ENCODE assay signal across 8 cellular contexts in the genomic region with DNA sequence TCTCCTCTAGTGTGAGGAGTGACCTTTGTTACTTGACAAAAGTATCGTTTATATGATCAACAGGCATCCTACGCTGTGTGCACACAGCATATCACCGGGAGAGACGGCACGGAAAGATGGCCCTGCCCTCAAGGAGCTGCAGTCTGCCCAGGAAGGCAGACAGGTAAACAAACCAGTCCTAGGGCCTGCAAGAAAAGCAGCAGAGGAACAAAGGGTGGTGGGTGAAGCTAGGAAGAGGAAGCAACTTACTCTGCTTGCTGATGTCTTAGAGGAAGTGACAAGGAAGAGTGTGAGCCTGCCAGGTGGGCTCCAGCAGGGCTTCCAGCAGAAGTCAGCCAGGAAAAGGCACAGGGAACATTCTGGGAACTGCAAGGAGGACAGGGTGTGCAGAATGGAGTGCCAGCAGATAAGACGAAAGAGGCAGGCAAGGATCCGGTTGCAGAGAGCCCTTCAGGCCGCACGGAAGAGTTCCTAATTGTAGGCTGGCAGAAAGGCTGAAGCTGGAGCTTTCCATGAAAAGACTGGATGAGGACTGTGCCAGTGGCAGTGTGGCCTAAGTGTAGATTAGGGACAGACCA.
DNase-seq lines count a peak whose midpoint lies in the region; TF ChIP-seq lines count a peak whose summit lies in the region.

No MANE protein-coding gene starts in this region.

- peaks cover 25% of the 10 kb centered on the region for H3K36me3 ChIP-seq in Karpas-422 (ENCODE audit: insufficient read depth, low read length)
- H3K36me3 ChIP-seq in ectodermal cell (ENCODE audit: control insufficient read depth, insufficient read depth, low read length): no peaks in the 10 kb centered on the region
- peaks cover 31% of the 10 kb centered on the region for H3K36me3 ChIP-seq in mesodermal cell (ENCODE audit: control insufficient read depth, insufficient read depth, low read length)

- peak overlapping the region; percentile 81 for H3K9ac ChIP-seq in Karpas-422 (ENCODE audit: low read length)

- H3K4me3 ChIP-seq in GM12865 (ENCODE audit: low read depth, low read length) (peak overlapping the region; percentile 65), Karpas-422 (ENCODE audit: low read length) (peak overlapping the region; percentile 70), ectodermal cell (ENCODE audit: insufficient read depth, low read depth, low read length) (peak overlapping the region; percentile 54), mesodermal cell (ENCODE audit: extremely low read depth, insufficient read depth, low read length, poor library complexity, severe bottlenecking) (peak overlapping the region; percentile 46)

- TF ChIP-seq CTCF in GM12865 (IDR thresholded peaks at IDR 0.05; ENCODE audit: insufficient read depth, low read depth, low read length, missing control alignments): no peak

- DNase-seq in GM12865 (ENCODE audit: low read depth) (peak; percentile 72), Karpas-422 (peak; percentile 94), NCI-H446 (lab: John Stamatoyannopoulos, UW) (no peak), retina (no peak)
- DNase-seq in activated CD4-positive, CD25-positive, alpha-beta regulatory T cell treated with anti-CD3 and anti-CD28 coated beads, Interleukin-2, amount 50 U/mL, for 72 hours: peak; percentile 49

- H2AFZ ChIP-seq in Karpas-422 (ENCODE audit: low read length): no peak overlapping the region

- no peaks in the 10 kb centered on the region for H3K9me3 ChIP-seq in Karpas-422 (ENCODE audit: low read length)
- no peaks in the 10 kb centered on the region for H3K9me3 ChIP-seq in ectodermal cell (ENCODE audit: control insufficient read depth, low read length)
- H3K9me3 ChIP-seq in mesodermal cell (ENCODE audit: control insufficient read depth, low read length): no peaks in the 10 kb centered on the region

- H4K20me1 ChIP-seq in Karpas-422 (ENCODE audit: insufficient read depth, low read depth, low read length): peaks cover 13% of the 10 kb centered on the region; the same call in 1 of the 2 replicates

- peak overlapping the region; percentile 86 for H3K4me2 ChIP-seq in Karpas-422 (ENCODE audit: low read depth, low read length, poor library complexity, severe bottlenecking)

- H3K9me2 ChIP-seq in Karpas-422 (replicated peaks; ENCODE audit: insufficient read depth, low read length): no peaks in the 10 kb centered on the region

- peaks cover 51% of the 10 kb centered on the region for H3K79me2 ChIP-seq in Karpas-422 (ENCODE audit: low read length)

- WGBS in ectodermal cell, 2 experiments: 35 to 41% methylated on average over 9 of the region's 9 CpGs
- WGBS in mesodermal cell (ENCODE audit: insufficient coverage in 2 of 2), 2 experiments: 44 to 53% methylated on average over 6 to 7 of the region's 9 CpGs

- peaks cover 73% of the 10 kb centered on the region for H3K4me1 ChIP-seq in Karpas-422 (ENCODE audit: low read length)
- H3K4me1 ChIP-seq in ectodermal cell (ENCODE audit: control insufficient read depth, insufficient read depth, low read length): peaks cover 38% of the 10 kb centered on the region
- H3K4me1 ChIP-seq in mesodermal cell (ENCODE audit: control insufficient read depth, insufficient read depth, low read length, poor library complexity, severe bottlenecking): peaks cover 15% of the 10 kb centered on the region

- no peaks in the 10 kb centered on the region for H3K27me3 ChIP-seq in Karpas-422 (ENCODE audit: low read length)
- no peaks in the 10 kb centered on the region for H3K27me3 ChIP-seq in ectodermal cell (ENCODE audit: control insufficient read depth, insufficient read depth, low read length, poor library complexity, severe bottlenecking)

- peak overlapping the region; percentile 100 for H3K27ac ChIP-seq in Karpas-422 (ENCODE audit: low read length)
- H3K27ac ChIP-seq in ectodermal cell (ENCODE audit: insufficient read depth, low read depth, low read length, poor library complexity, severe bottlenecking): peak overlapping the region; percentile 86
- H3K27ac ChIP-seq in mesodermal cell (ENCODE audit: low read depth, low read length, severe bottlenecking): peak overlapping the region; percentile 97
- peak overlapping the region; percentile 81 for H3K27ac ChIP-seq in temporal lobe (ENCODE audit: low read depth, low read length)

Comparison
In these comparisons a context has a peak if more than half of its experiments do, and no peak if none do; other contexts are left out.
1. DNase-seq: peak in GM12865 (single experiment), Karpas-422 (single experiment) and activated CD4-positive, CD25-positive, alpha-beta regulatory T cell treated with anti-CD3 and anti-CD28 coated beads, Interleukin-2, amount 50 U/mL, for 72 hours (single experiment); none in NCI-H446 (0 of 2) and retina (single experiment).
2. Peak in every context shown above with its lines, with median percentiles within 50 percentile points of each other: H3K4me3 ChIP-seq and H3K27ac ChIP-seq.